Comparison of ENCODE assay signal across 9 cellular contexts in genomic region chr10:94630017-94630688, GRCh38. TPM values are rescaled to one million over a fixed set of nuclear protein-coding genes. Genes with fewer than 3 reads are reported as not detected.
DNase-seq lines count a peak whose midpoint lies in the region; ATAC-seq and TF ChIP-seq lines count a peak whose summit lies in the region.
"Had no signal": no experiment of that assay in that cellular context is flagged by ENCODE, and none has a peak within 500 bp of the region (broad histone marks: within the 10 kb centered on the region; RNA-seq: fewer than 3 reads in every experiment).

No MANE protein-coding gene starts in this region.

- H3K9me3 ChIP-seq in DOHH2 (ENCODE audit: control insufficient read depth, insufficient read depth, low read length), result peaks cover 5% of the 10 kb centered on the region; the same call in 1 of the 2 replicates
- no peaks in the 10 kb centered on the region for H3K9me3 ChIP-seq in RWPE2 (ENCODE audit: severe bottlenecking)
- H3K9me3 ChIP-seq in tibial artery, result peaks cover 0 to 11% (median 10%) of the 10 kb centered on the region in 3 donors

- H3K27me3 ChIP-seq in DOHH2 (ENCODE audit: control insufficient read depth, low read length) (peaks cover 3% of the 10 kb centered on the region; the same call in 1 of the 2 replicates), RWPE2 (ENCODE audit: insufficient read depth, poor library complexity, severe bottlenecking) (no peaks in the 10 kb centered on the region), foreskin keratinocyte (no peaks in the 10 kb centered on the region), tibial artery (no peaks in the 10 kb centered on the region)

- H4K20me1 ChIP-seq in DOHH2 (ENCODE audit: control insufficient read depth, insufficient read depth, low read depth, low read length), result no peaks in the 10 kb centered on the region

- no peak overlapping the region for H3K27ac ChIP-seq in DOHH2 (ENCODE audit: low read depth, low read length)
- no peak overlapping the region for H3K27ac ChIP-seq in RWPE2 (ENCODE audit: poor library complexity, severe bottlenecking)
- H3K27ac ChIP-seq in foreskin keratinocyte, result no peak overlapping the region
- no peak overlapping the region for H3K27ac ChIP-seq in tibial artery

- H3K4me2 ChIP-seq in DOHH2 (ENCODE audit: low read length), result no peak overlapping the region

- ATAC-seq in HG03103 (IDR thresholded peaks at IDR 0.05; ENCODE audit: low read depth, unreplicated experiment) (peak; percentile 67), RWPE2 (ENCODE audit: low read depth) (no peak), foreskin keratinocyte (peak; percentile 34), HG03460 (IDR thresholded peaks at IDR 0.05; ENCODE audit: unreplicated experiment) (no peak)

- DNase-seq in RWPE2 (ENCODE audit: low spot score), result no peak
- DNase-seq in foreskin keratinocyte, result peak in 1 of 2 donors; percentile 21
- no peak for DNase-seq in tibial artery
- no peak for DNase-seq in epidermal melanocyte (ENCODE audit: insufficient read length, low spot score)
- no peak for DNase-seq in mucosa of gallbladder (ENCODE audit: low spot score)

- intact Hi-C loops in tibial artery (cut with DNase I; ENCODE audit: low total_unique reads), result no loop called here

- H3K36me3 ChIP-seq in DOHH2 (ENCODE audit: control insufficient read depth, low read length), result no peaks in the 10 kb centered on the region
- H3K36me3 ChIP-seq in RWPE2 (ENCODE audit: low read depth), result no peaks in the 10 kb centered on the region
- H3K36me3 ChIP-seq in tibial artery, result no peaks in the 10 kb centered on the region

- H3K4me1 ChIP-seq in DOHH2 (ENCODE audit: control insufficient read depth, low read length) (peaks cover 5% of the 10 kb centered on the region; the same call in 1 of the 2 replicates), RWPE2 (ENCODE audit: insufficient read depth, poor library complexity, severe bottlenecking) (no peaks in the 10 kb centered on the region), foreskin keratinocyte (peaks cover 4% of the 10 kb centered on the region), tibial artery (no peaks in the 10 kb centered on the region)

- TF ChIP-seq CTCF in DOHH2 (IDR thresholded peaks at IDR 0.05; ENCODE audit: low read depth, low read length, poor library complexity, severe bottlenecking) (peak; percentile 70), RWPE2 (IDR thresholded peaks at IDR 0.05; ENCODE audit: poor library complexity, severe bottlenecking) (peak; percentile 82), foreskin keratinocyte (conservative IDR thresholded peaks at IDR 0.05) (peak; percentile 69), tibial artery (IDR thresholded peaks at IDR 0.05) (peak; percentile 23 to 35)

- no peaks in the 10 kb centered on the region for H3F3A ChIP-seq in DOHH2 (ENCODE audit: control insufficient read depth, insufficient read depth)

- H3K79me2 ChIP-seq in DOHH2 (ENCODE audit: control insufficient read depth, low read length), result no peaks in the 10 kb centered on the region

- H3K4me3 ChIP-seq in DOHH2 (ENCODE audit: low read length) (no peak overlapping the region), RWPE2 (ENCODE audit: severe bottlenecking) (no peak overlapping the region), tibial artery (no peak overlapping the region)

- H3K9me2 ChIP-seq in DOHH2 (replicated peaks; ENCODE audit: control insufficient read depth, low read length), result no peaks in the 10 kb centered on the region

RNA-seq across cellular contexts. Expression of gene CYP2C18, which starts 53.4 kb away (rescaled TPM):
- total RNA-seq in foreskin keratinocyte, result not detected in 2 replicates
- polyA plus RNA-seq in foreskin keratinocyte, result not detected in 2 replicates
- total RNA-seq in mucosa of gallbladder, result 45.8 TPM
- total RNA-seq: skeletal muscle tissue had no signal

Comparison
In these comparisons a context has a peak if more than half of its experiments do, and no peak if none do; other contexts are left out.
1. CTCF ChIP-seq: peak in every context shown above with its lines; median percentile 82 in RWPE2; 70 in DOHH2; 69 in foreskin keratinocyte; 29 in tibial artery.
2. ATAC-seq: peak in HG03103 (single experiment) and foreskin keratinocyte (single experiment); none in RWPE2 (single experiment) and HG03460 (single experiment).
3. RNA of gene CYP2C18, which starts 53.4 kb away (total RNA-seq): 45.8 TPM in mucosa of gallbladder (single experiment); not detected in foreskin keratinocyte; every median in the first group is over 10 times any median in the second.